ENCODE assay signal across 1 cellular context in the genomic region with DNA sequence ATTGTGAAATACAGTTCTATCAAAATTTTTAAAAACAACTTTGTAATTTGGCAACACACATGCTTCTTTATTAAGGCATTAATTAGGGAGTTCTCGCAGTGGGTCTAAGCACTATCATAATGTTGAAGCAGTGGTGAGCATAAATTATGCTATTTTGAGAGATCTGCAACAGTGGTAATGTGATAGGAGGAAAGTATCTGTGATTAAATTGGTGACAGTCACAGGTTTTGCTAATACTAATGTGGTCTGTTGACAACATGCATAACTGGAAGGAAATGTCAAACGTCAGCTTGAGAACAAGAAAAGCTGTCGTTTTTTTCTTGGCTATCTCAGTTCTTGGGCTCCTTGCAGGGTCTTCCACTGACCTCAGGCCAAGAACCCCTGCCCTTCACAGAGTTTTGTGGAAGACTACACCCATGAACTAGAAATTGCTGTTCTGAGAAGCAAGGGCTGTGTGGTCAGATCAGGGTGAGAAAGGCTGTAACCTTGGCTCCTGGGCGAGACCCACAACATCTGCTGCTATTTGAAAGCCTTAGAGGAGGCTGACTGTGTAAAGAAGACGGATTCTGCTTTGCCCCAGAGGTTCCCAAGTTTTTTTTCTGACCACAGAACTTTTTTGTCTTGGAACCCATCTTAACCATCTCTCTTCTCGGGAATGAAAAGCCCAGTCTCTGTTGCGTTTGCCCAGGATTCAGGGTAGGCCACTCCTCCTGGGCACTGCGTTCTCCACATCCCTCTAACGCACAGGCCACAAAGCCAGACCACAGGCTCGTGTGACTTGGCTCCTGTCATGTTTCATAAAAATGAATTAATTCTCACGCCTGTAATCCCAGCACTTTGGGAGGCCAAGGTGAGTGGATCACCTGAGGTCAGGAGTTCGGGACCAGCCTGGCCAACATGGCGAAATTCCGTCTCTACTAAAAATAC.
A peak's percentile ranks its signal among the peaks of the same experiment; 100 is the strongest.
TF ChIP-seq lines count a peak whose summit lies in the region.

No MANE protein-coding gene starts in this region.

TF ChIP-seq in HepG2, 621 proteins besides CTCF, POLR2A, EP300 and RAD21:
- no peak for TF ChIP-seq SOX13 (IDR thresholded peaks at IDR 0.05)
- TF ChIP-seq SOX13 (CRISPR knock-in tag; conservative IDR thresholded peaks at IDR 0.05 in 1 of 2, IDR thresholded peaks at IDR 0.05 in 1 of 2): no peak
- no peak for TF ChIP-seq KAT7 (CRISPR knock-in tag; IDR thresholded peaks at IDR 0.05; ENCODE audit: borderline replicate concordance)
- 0 out of 2 replicates have a peak, but pooled peaks have one; percentile 18 for TF ChIP-seq CEBPB (IDR thresholded peaks at IDR 0.05; ENCODE audit: borderline replicate concordance, low read depth, low read length)
- no peak for TF ChIP-seq HDAC1 (CRISPR knock-in tag; IDR thresholded peaks at IDR 0.05)
TF ChIP-seq in HepG2: peak in this region for 1.
